23 cellular contexts compared by ENCODE assay signal in genomic region chr11:129852125-129852740, GRCh38. TPM values are rescaled to one million over a fixed set of nuclear protein-coding genes. Genes with fewer than 3 reads are reported as not detected.
A peak's percentile ranks its signal among the peaks of the same experiment; 100 is the strongest.
DNase-seq lines count a peak whose midpoint lies in the region; ATAC-seq and TF ChIP-seq lines count a peak whose summit lies in the region.
"Had no signal": no experiment of that assay in that cellular context is flagged by ENCODE, and none has a peak within 500 bp of the region (broad histone marks: within the 10 kb centered on the region; RNA-seq: fewer than 3 reads in every experiment).

No MANE protein-coding gene starts in this region.

- H3K4ac ChIP-seq in IMR-90 (ENCODE audit: low read depth, low read length), result no peak overlapping the region

- no peak for ATAC-seq in IMR-90 (ENCODE audit: low read depth)
- ATAC-seq: right cardiac atrium; stimulated activated naive B cell treated with anti-CD40 and anti-IgM and Interleukin-4, amounts not matched to agents 10 μg/mL and 1 μg/mL and 100 μg/mL, for 72 hours had no signal

- H2AK9ac ChIP-seq in IMR-90 (replicated peaks; ENCODE audit: low read depth, low read length, poor library complexity), result no peak overlapping the region

- no peak overlapping the region for H2BK5ac ChIP-seq in IMR-90 (ENCODE audit: low read depth, low read length, poor library complexity, severe bottlenecking)

- no peaks in the 10 kb centered on the region for H4K20me1 ChIP-seq in IMR-90 (ENCODE audit: insufficient read depth, low read length)

- no peak overlapping the region for H2AFZ ChIP-seq in IMR-90 (replicated peaks; ENCODE audit: low read length, poor library complexity)

- peaks cover 10% of the 10 kb centered on the region for H3K36me3 Mint-ChIP-seq in activated naive CD4-positive, alpha-beta T cell treated with anti-CD3 and anti-CD28 coated beads, Interleukin-2, amount 50 U/mL, for 24 hours
- H3K36me3 Mint-ChIP-seq: activated naive CD8-positive, alpha-beta T cell treated with anti-CD3 and anti-CD28 coated beads, Interleukin-2, amount 10 ng/mL, durations not matched to agents 7 days and 5 days had no signal

- H3K4me1 Mint-ChIP-seq in activated naive CD4-positive, alpha-beta T cell treated with anti-CD3 and anti-CD28 coated beads, Interleukin-2, amount 50 U/mL, for 24 hours, result peaks cover 56% of the 10 kb centered on the region
- H3K4me1 Mint-ChIP-seq: stimulated activated naive B cell treated with anti-CD40 and anti-IgM and Interleukin-4, amounts not matched to agents 10 μg/mL and 1 μg/mL and 100 μg/mL, for 72 hours had no signal

- intact Hi-C loops in IMR-90 (cut with micrococcal nuclease), result no loop called here
- intact Hi-C loops in thyroid gland (cut with DNase I), result no loop called here
- intact Hi-C loops in transverse colon (cut with DNase I; ENCODE audit: low total_unique reads), result no loop called here

- H3K27ac Mint-ChIP-seq in activated naive CD4-positive, alpha-beta T cell treated with anti-CD3 and anti-CD28 coated beads, Interleukin-2, amount 50 U/mL, for 24 hours, result peak overlapping the region; percentile 89
- H3K27ac Mint-ChIP-seq: stimulated activated naive B cell treated with anti-CD40 and anti-IgM and Interleukin-4, amounts not matched to agents 10 μg/mL and 1 μg/mL and 100 μg/mL, for 72 hours had no signal

- no peak overlapping the region for H4K5ac ChIP-seq in IMR-90 (ENCODE audit: low read depth, low read length)

- H2BK15ac ChIP-seq in IMR-90 (ENCODE audit: low read depth, low read length), result no peak overlapping the region

- H3K4me2 ChIP-seq in IMR-90 (ENCODE audit: low read depth, low read length), result no peak overlapping the region

- no peak for TF ChIP-seq RAD21 in IMR-90 (IDR thresholded peaks at IDR 0.05; ENCODE audit: low read length)

- H2AK5ac ChIP-seq in IMR-90 (ENCODE audit: low read depth, low read length), result no peak overlapping the region

- no peaks in the 10 kb centered on the region for H3K9me3 Mint-ChIP-seq in activated naive CD4-positive, alpha-beta T cell treated with anti-CD3 and anti-CD28 coated beads, Interleukin-2, amount 50 U/mL, for 24 hours
- H3K9me3 Mint-ChIP-seq: activated naive CD8-positive, alpha-beta T cell treated with anti-CD3 and anti-CD28 coated beads, Interleukin-2, amount 10 ng/mL, durations not matched to agents 7 days and 5 days; stimulated activated naive B cell treated with anti-CD40 and anti-IgM and Interleukin-4, amounts not matched to agents 10 μg/mL and 1 μg/mL and 100 μg/mL, for 72 hours had no signal

- CTCF ChIA-PET in IMR-90 (lab: Yijun Ruan, JAX), result no interaction called here

- peaks cover 25% of the 10 kb centered on the region for H3K27me3 ChIP-seq in IMR-90 (ENCODE audit: control insufficient read depth, insufficient read depth, low read length)
- no peaks in the 10 kb centered on the region for H3K27me3 ChIP-seq in thyroid gland
- no peaks in the 10 kb centered on the region for H3K27me3 ChIP-seq in transverse colon
- H3K27me3 ChIP-seq: BE2C, brain microvascular endothelial cell, ovary, tibial artery had no signal

- no peak overlapping the region for H2BK20ac ChIP-seq in IMR-90 (ENCODE audit: low read depth, low read length)

- POLR2A ChIA-PET in IMR-90 (lab: Charles Lee; ENCODE audit: unreplicated experiment), result interaction anchor here (0.6 kb wide), 1 partner anchor 9 kb away, joined by 8 read pairs; no protein-coding TSS in a partner anchor

- H3K36me3 ChIP-seq in IMR-90 (ENCODE audit: control insufficient read depth, insufficient read depth, low read length) (no peaks in the 10 kb centered on the region), thyroid gland (no peaks in the 10 kb centered on the region), transverse colon (no peaks in the 10 kb centered on the region)
- H3K36me3 ChIP-seq: BE2C, brain microvascular endothelial cell, HAP-1, ovary, tibial artery, WERI-Rb-1 had no signal

- H3K9me1 ChIP-seq in IMR-90 (ENCODE audit: insufficient read depth, low read length), result peaks cover 3% of the 10 kb centered on the region; the same call in 1 of the 2 replicates

- dilution Hi-C loops in IMR-90 (cut with HindIII; ENCODE audit: low sequenced_read_pairs, unreplicated experiment), result no loop called here

- no peak for DNase-seq in activated naive CD4-positive, alpha-beta T cell treated with Interleukin-2 at 50 U/mL for 16 hours
- DNase-seq in IMR-90 (no peak), thyroid gland (peak; percentile 45 to 66), epidermal melanocyte (ENCODE audit: insufficient read length, low spot score) (no peak), transverse colon (no peak)
- DNase-seq: activated naive CD8-positive, alpha-beta T cell treated with anti-CD3 and anti-CD28 coated beads, Interleukin-2, amount 10 ng/mL, durations not matched to agents 7 days and 5 days; activated T-cell treated with anti-CD3 and anti-CD28 coated beads, Interleukin-2, amount 50 U/mL, for 48 hours; BE2C; brain microvascular endothelial cell; GDM1; mammary epithelial cell; NCI-H1694; NCI-H226; ovary; right cardiac atrium; stimulated activated naive B cell treated with anti-CD40 and anti-IgM and Interleukin-4, amounts not matched to agents 10 μg/mL and 1 μg/mL and 100 μg/mL, for 72 hours; tibial artery; WERI-Rb-1 had no signal

- in situ Hi-C loops in IMR-90 (cut with MboI; ENCODE audit: low sequenced_read_pairs) (no loop called here), transverse colon (cut with MboI; ENCODE audit: low pct_ligation_motif_present in 1 of 4, low pct_unique_long_range_greater_than_20kb in 1 of 4, low sequenced_read_pairs in 3 of 4) (no loop called here)

- WGBS in IMR-90 (ENCODE audit: extremely low coverage in 2 of 2, insufficient read length in 1 of 2), 2 experiments, result no CpG with 5 or more reads among the region's 15 CpGs
- 46 to 55% methylated on average over 15 of the region's 15 CpGs for WGBS in thyroid gland, 2 donors
- 89% methylated on average over 14 to 15 of the region's 15 CpGs for WGBS in transverse colon (ENCODE audit: low coverage in 1 of 2), 2 donors

- no peak for TF ChIP-seq POLR2A in IMR-90 (IDR thresholded peaks at IDR 0.05; ENCODE audit: low read depth, low read length)
- TF ChIP-seq POLR2A in thyroid gland (IDR thresholded peaks at IDR 0.05), result peak in 1 of 2 donors; percentile 7
- no peak for TF ChIP-seq POLR2A in transverse colon (IDR thresholded peaks at IDR 0.05)

- H3K27me3 Mint-ChIP-seq in activated naive CD4-positive, alpha-beta T cell treated with anti-CD3 and anti-CD28 coated beads, Interleukin-2, amount 50 U/mL, for 24 hours, result no peaks in the 10 kb centered on the region
- H3K27me3 Mint-ChIP-seq: activated naive CD8-positive, alpha-beta T cell treated with anti-CD3 and anti-CD28 coated beads, Interleukin-2, amount 10 ng/mL, durations not matched to agents 7 days and 5 days; stimulated activated naive B cell treated with anti-CD40 and anti-IgM and Interleukin-4, amounts not matched to agents 10 μg/mL and 1 μg/mL and 100 μg/mL, for 72 hours had no signal

- H3K9me3 ChIP-seq in IMR-90 (ENCODE audit: control insufficient read depth, insufficient read depth, low read length), result no peaks in the 10 kb centered on the region
- H3K9me3 ChIP-seq in thyroid gland, result no peaks in the 10 kb centered on the region
- H3K9me3 ChIP-seq in transverse colon, result no peaks in the 10 kb centered on the region
- H3K9me3 ChIP-seq: BE2C, HAP-1, ovary, tibial artery had no signal

- H3K9ac ChIP-seq in IMR-90 (ENCODE audit: low read depth, low read length), result no peak overlapping the region

- H3K4me3 ChIP-seq in IMR-90 (ENCODE audit: insufficient read depth, low read depth, low read length) (no peak overlapping the region), thyroid gland (replicated peaks in 1 of 3) (no peak overlapping the region), transverse colon (no peak overlapping the region)
- H3K4me3 ChIP-seq: coronary artery, HAP-1, ovary, tibial artery had no signal

- no peak overlapping the region for H4K91ac ChIP-seq in IMR-90 (ENCODE audit: insufficient read depth, low read depth, low read length)

- no peak overlapping the region for H3K18ac ChIP-seq in IMR-90 (ENCODE audit: low read depth, low read length)

- H4K8ac ChIP-seq in IMR-90 (ENCODE audit: low read depth in 2 of 2, low read length in 2 of 2), result no peak overlapping the region

- H3K14ac ChIP-seq in IMR-90 (replicated peaks; ENCODE audit: low read depth, low read length), result no peak overlapping the region

- H3K4me3 Mint-ChIP-seq in activated naive CD4-positive, alpha-beta T cell treated with anti-CD3 and anti-CD28 coated beads, Interleukin-2, amount 50 U/mL, for 24 hours, result no peak overlapping the region
- H3K4me3 Mint-ChIP-seq: activated naive CD8-positive, alpha-beta T cell treated with anti-CD3 and anti-CD28 coated beads, Interleukin-2, amount 10 ng/mL, durations not matched to agents 7 days and 5 days; stimulated activated naive B cell treated with anti-CD40 and anti-IgM and Interleukin-4, amounts not matched to agents 10 μg/mL and 1 μg/mL and 100 μg/mL, for 72 hours had no signal

- BruUV-seq in IMR-90 (replicated peaks; lab: Mats Ljungman, UMichigan), result no TSS peak

- no peaks in the 10 kb centered on the region for H3K79me1 ChIP-seq in IMR-90 (ENCODE audit: low read depth in 1 of 2, low read length in 2 of 2)

- H3K56ac ChIP-seq in IMR-90 (ENCODE audit: extremely low read depth, insufficient read depth, low read length), result no peak overlapping the region

- H3K27ac ChIP-seq in IMR-90 (ENCODE audit: insufficient read depth, low read length) (no peak overlapping the region), VCaP (peak overlapping the region; percentile 92), thyroid gland (peak overlapping the region in 2 of 3 donors; percentile 41 to 87), transverse colon (no peak overlapping the region)
- H3K27ac ChIP-seq: brain microvascular endothelial cell, coronary artery, ovary, tibial artery, WERI-Rb-1 had no signal

- TF ChIP-seq EP300 in transverse colon (IDR thresholded peaks at IDR 0.05; ENCODE audit: low read depth), result no peak

- TF ChIP-seq CTCF in IMR-90 (conservative IDR thresholded peaks at IDR 0.05; ENCODE audit: low read depth, low read length) (no peak), VCaP (conservative IDR thresholded peaks at IDR 0.05) (no peak), thyroid gland (IDR thresholded peaks at IDR 0.05) (no peak), transverse colon (IDR thresholded peaks at IDR 0.05) (no peak)

- H3K23ac ChIP-seq in IMR-90 (ENCODE audit: low read depth, low read length), result no peak overlapping the region

- peaks cover 5% of the 10 kb centered on the region; the same call in 1 of the 2 replicates for H3K4me1 ChIP-seq in IMR-90 (ENCODE audit: control insufficient read depth, insufficient read depth, low read length)
- peaks cover 14 to 24% of the 10 kb centered on the region in 2 donors for H3K4me1 ChIP-seq in thyroid gland
- H3K4me1 ChIP-seq in transverse colon, result peaks cover 0 to 21% (median 14%) of the 10 kb centered on the region in 4 donors
- H3K4me1 ChIP-seq: BE2C, HAP-1, tibial artery had no signal

- no peak overlapping the region for H2BK120ac ChIP-seq in IMR-90 (ENCODE audit: low read depth, low read length)

RNA-seq across cellular contexts. Expression of gene TMEM45B, which starts 36.6 kb away (rescaled TPM):
- total RNA-seq in IMR-90 (2012; rRNA removed) (not detected in 2 replicates), thyroid gland (10 to 100 TPM in 3 of 4 donors, 1 to 10 TPM in 1; 8.1 to 28.1 (median 21.9) TPM), transverse colon (100 to 1,000 TPM in 3 of 4 donors, 10 to 100 TPM in 1; 42.2 to 336 (median 205) TPM)
- not detected in 2 replicates for polyA plus RNA-seq in IMR-90 (2012; rRNA removed)
- polyA plus RNA-seq in IMR-90 (2012; cell fraction: cytosol; rRNA removed), result not detected in 2 replicates
- polyA plus RNA-seq in IMR-90 (2012; cell fraction: nucleus; rRNA removed; ENCODE audit: low replicate concordance), result not detected in 2 replicates
- total RNA-seq: right cardiac atrium, RPMI7951 had no signal
- polyA plus RNA-seq: right cardiac atrium had no signal

RNA-seq across cellular contexts. Expression of gene NFRKB, which starts 43.1 kb away (rescaled TPM):
- 21.9 and 28.9 TPM in 2 replicates for total RNA-seq in IMR-90 (2012; rRNA removed)
- 15.1 and 15.2 TPM in 2 replicates for polyA plus RNA-seq in IMR-90 (2012; rRNA removed)
- polyA plus RNA-seq in IMR-90 (2012; cell fraction: cytosol; rRNA removed), result 9.5 and 11.9 TPM in 2 replicates
- polyA plus RNA-seq in IMR-90 (2012; cell fraction: nucleus; rRNA removed; ENCODE audit: low replicate concordance), result 55.9 and 61.2 TPM in 2 replicates
- total RNA-seq in thyroid gland, result 10 to 100 TPM; 48.0 to 91.6 (median 64.3) TPM
- 10 to 100 TPM; 28.7 to 79.2 (median 37.0) TPM for total RNA-seq in transverse colon

Comparison
In these comparisons a context has a peak if more than half of its experiments do, and no peak if none do; other contexts are left out.
1. DNase-seq: peak in thyroid gland (2 of 2); none in activated naive CD4-positive, alpha-beta T cell treated with Interleukin-2 at 50 U/mL for 16 hours (single experiment), IMR-90 (single experiment), epidermal melanocyte (single experiment) and transverse colon (single experiment).
2. H3K27ac ChIP-seq: peak in VCaP (single experiment) and thyroid gland (2 of 3); none in IMR-90 (single experiment) and transverse colon (0 of 4).